ENCODE assay signal across 7 cellular contexts in the genomic region with DNA sequence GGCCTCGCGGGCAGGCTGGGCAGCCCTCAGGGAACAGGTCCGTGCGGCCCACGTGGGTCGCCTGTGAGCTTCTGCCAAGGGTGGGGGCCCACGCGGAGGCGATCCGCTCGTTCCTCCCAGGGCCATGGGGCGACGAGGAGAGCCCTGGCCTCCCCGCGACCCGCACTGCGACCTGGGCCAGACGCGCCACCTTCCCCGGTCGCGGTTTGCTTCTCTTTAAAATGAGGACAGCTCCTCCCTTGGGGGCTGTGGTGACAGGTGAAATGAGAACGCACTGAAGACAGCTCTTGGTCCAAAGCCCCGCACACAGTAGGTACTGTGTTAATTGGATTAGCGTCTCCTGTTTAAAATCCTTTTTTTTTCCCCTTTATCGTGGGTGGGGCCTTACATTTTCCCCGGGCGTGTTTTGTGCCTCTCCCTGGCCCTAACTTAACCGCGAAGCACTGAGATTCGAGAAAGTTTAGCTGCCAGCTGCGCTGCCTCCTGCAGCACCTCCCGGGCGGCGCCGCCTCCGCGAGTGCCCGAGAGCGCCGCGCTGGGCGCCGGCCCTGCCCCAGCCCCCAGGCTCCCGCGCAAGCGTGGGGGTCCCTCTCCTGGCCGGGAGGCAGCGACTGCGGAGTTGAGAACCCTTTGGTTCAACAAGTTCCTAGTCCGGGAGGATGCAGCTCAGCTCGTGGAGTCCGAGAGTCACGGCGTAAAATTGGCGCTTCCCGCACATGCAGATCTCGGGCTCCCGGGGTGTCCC. TPM values are rescaled to one million over a fixed set of nuclear protein-coding genes. Genes with fewer than 3 reads are reported as not detected.
DNase-seq lines count a peak whose midpoint lies in the region; ATAC-seq, FAIRE-seq and TF ChIP-seq lines count a peak whose summit lies in the region.

No MANE protein-coding gene starts in this region.

- H4K20me1 ChIP-seq in keratinocyte (ENCODE audit: control insufficient read depth, extremely low read depth, insufficient read depth, low read length) = peaks cover 14% of the 10 kb centered on the region

- FAIRE-seq in keratinocyte (lab: Jason Lieb, UNC) = no peak

- peak in 1 of 3 experiments; percentile 21 for TF ChIP-seq CTCF in keratinocyte (optimal IDR thresholded peaks at IDR 0.05 in 1 of 3, IDR thresholded peaks at IDR 0.05 in 1 of 3, conservative IDR thresholded peaks at IDR 0.05 in 1 of 3; ENCODE audit: extremely low read depth in 1 of 3, insufficient read depth in 2 of 3, low read length in 3 of 3)

- H3K9me3 ChIP-seq in keratinocyte (ENCODE audit: control insufficient read depth, low read depth, low read length) = no peaks in the 10 kb centered on the region

- no peaks in the 10 kb centered on the region for H3K9me1 ChIP-seq in keratinocyte (ENCODE audit: control insufficient read depth, extremely low read depth, insufficient read depth, low read length)

- dilution Hi-C loops in keratinocyte (cut with MboI; ENCODE audit: extremely low pct_ligation_motif_present, low sequenced_read_pairs) = no loop called here

- peaks cover 51% of the 10 kb centered on the region for H3K79me2 ChIP-seq in keratinocyte (ENCODE audit: control insufficient read depth, insufficient read depth, low read length)

- peaks cover 15% of the 10 kb centered on the region for H3K4me1 ChIP-seq in keratinocyte (ENCODE audit: control insufficient read depth, extremely low read depth, insufficient read depth, low read length)

- ATAC-seq in GM18502 (IDR thresholded peaks at IDR 0.05; ENCODE audit: poor library complexity, unreplicated experiment) (peak; percentile 29), HG02870 (IDR thresholded peaks at IDR 0.05; ENCODE audit: unreplicated experiment) (no peak)

- peak overlapping the region; percentile 72 for H3K4me2 ChIP-seq in keratinocyte (ENCODE audit: control insufficient read depth, extremely low read depth, insufficient read depth, low read depth, low read length)

- H3K9ac ChIP-seq in keratinocyte (ENCODE audit: control insufficient read depth, extremely low read depth, insufficient read depth, low read length) = peak overlapping the region; percentile 60

- peak overlapping the region; percentile 54 for H2AFZ ChIP-seq in keratinocyte (ENCODE audit: control insufficient read depth, low read length)

- DNase-seq in HS-27A (ENCODE audit: low read depth) (peak; percentile 38), T-helper 9 cell (peak; percentile 33), caudate nucleus (lab: John Stamatoyannopoulos, UW) (peak in 22 of 61 donors; percentile 8 to 54 (median 24)), keratinocyte (ENCODE audit: low read depth, low spot score) (no peak)
- DNase-seq in stimulated activated CD4-positive, alpha-beta T cell treated with anti-CD3 and anti-CD28 coated beads, Interleukin-12 subunit alpha, Interleukin-12 subunit beta, amount 100 ng/mL, for 4 hours = peak; percentile 44

- H3K27ac ChIP-seq in caudate nucleus (ENCODE audit: low read depth, low read length) (peak overlapping the region; percentile 16), keratinocyte (ENCODE audit: control insufficient read depth, insufficient read depth, low read length) (no peak overlapping the region)

- H3K4me3 ChIP-seq in keratinocyte (ENCODE audit: control insufficient read depth in 2 of 3, extremely low read depth in 1 of 3, insufficient read depth in 2 of 3, low read depth in 1 of 3, low read length in 3 of 3) = peak overlapping the region; percentile 59 to 78 (median 74)

- no peaks in the 10 kb centered on the region for H3K27me3 ChIP-seq in keratinocyte (ENCODE audit: control insufficient read depth, extremely low read depth, insufficient read depth, low read length)

- H3K36me3 ChIP-seq in keratinocyte (ENCODE audit: control insufficient read depth in 2 of 2, extremely low read depth in 1 of 2, insufficient read depth in 2 of 2, low read length in 2 of 2) = no peaks in the 10 kb centered on the region

RNA-seq across cellular contexts. Expression of a gene that starts 1.1 kb away (rescaled TPM):
- 13.7 to 33.3 TPM (median 18.0 TPM) in 3 replicates for polyA plus RNA-seq in keratinocyte
- 7.2 TPM for polyA plus RNA-seq in keratinocyte (2011; ENCODE audit: low read depth)
- polyA plus RNA-seq in keratinocyte (2011; cell fraction: cytosol; rRNA removed) = 18.8 and 36.0 TPM in 2 replicates
- 19.9 and 23.9 TPM in 2 replicates for polyA plus RNA-seq in keratinocyte (2011; cell fraction: nucleus; rRNA removed)
- 18.3 and 35.5 TPM in 2 replicates for polyA plus RNA-seq in keratinocyte (2012; ENCODE audit: low replicate concordance)
- 8.7 to 31.0 TPM (median 13.8 TPM) in 3 replicates for polyA minus RNA-seq in keratinocyte
- polyA minus RNA-seq in keratinocyte (2011; cell fraction: cytosol; rRNA and poly(A)+ RNA removed) = 31.1 TPM
- polyA minus RNA-seq in keratinocyte (2011; cell fraction: nucleus; rRNA and poly(A)+ RNA removed) = 7.0 and 8.6 TPM in 2 replicates
